ENCODE assay signal across 18 cellular contexts in the genomic region with DNA sequence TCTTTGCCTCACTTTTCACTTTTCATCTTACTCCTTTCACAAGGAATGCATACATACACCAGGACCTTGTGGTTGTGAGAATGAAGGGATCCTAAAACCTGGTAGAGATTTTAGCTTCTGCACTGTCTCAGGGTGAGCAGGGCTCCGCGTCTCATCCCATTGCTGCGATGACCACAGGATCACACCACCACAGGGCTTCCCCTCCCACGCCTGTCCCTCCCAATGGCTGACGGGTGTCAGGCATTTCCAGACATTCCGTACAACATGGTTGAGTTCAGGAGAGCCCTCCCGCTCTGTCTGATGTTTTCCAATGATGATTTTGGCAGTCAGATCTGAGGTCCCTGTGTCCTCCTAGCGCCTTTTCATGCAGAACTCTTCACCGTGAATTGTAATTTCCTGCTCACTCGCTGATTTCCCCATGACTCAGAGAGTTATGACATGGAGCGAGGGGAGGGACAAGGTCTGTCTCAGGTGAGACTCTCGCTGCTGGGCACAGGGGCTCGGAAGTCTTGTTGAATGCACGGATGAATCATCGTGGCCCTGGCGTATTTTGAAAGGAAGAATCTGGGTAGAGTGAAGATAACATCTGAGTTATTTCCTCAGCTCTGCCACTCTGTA.
A peak's percentile ranks its signal among the peaks of the same experiment; 100 is the strongest.
DNase-seq lines count a peak whose midpoint lies in the region; ATAC-seq, FAIRE-seq and TF ChIP-seq lines count a peak whose summit lies in the region.
"Had no signal": no experiment of that assay in that cellular context is flagged by ENCODE, and none has a peak within 500 bp of the region (broad histone marks: within the 10 kb centered on the region; RNA-seq: fewer than 3 reads in every experiment).

No MANE protein-coding gene starts in this region.

- peaks cover 4% of the 10 kb centered on the region for H3K27me3 ChIP-seq in RWPE2 (ENCODE audit: insufficient read depth, poor library complexity, severe bottlenecking)
- no peaks in the 10 kb centered on the region for H3K27me3 ChIP-seq in kidney epithelial cell (ENCODE audit: control insufficient read depth, insufficient read depth, low read length)

- intact Hi-C loops in activated naive CD4-positive, alpha-beta T cell treated with anti-CD3 and anti-CD28 coated beads for 36 hours (cut with micrococcal nuclease): no loop called here

- no peak overlapping the region for H3K4me3 Mint-ChIP-seq in activated naive CD4-positive, alpha-beta T cell treated with anti-CD3 and anti-CD28 coated beads for 36 hours

- H3K4me1 ChIP-seq in RWPE2 (ENCODE audit: insufficient read depth, poor library complexity, severe bottlenecking): peaks cover 5% of the 10 kb centered on the region
- H3K4me1 ChIP-seq: HAP-1 had no signal

- no peaks in the 10 kb centered on the region for H3K4me1 Mint-ChIP-seq in activated naive CD4-positive, alpha-beta T cell treated with anti-CD3 and anti-CD28 coated beads for 36 hours (ENCODE audit: low read depth)

- no peak overlapping the region for H3K27ac Mint-ChIP-seq in activated naive CD4-positive, alpha-beta T cell treated with anti-CD3 and anti-CD28 coated beads for 36 hours

- no peaks in the 10 kb centered on the region for H3K9me3 ChIP-seq in RWPE2 (ENCODE audit: severe bottlenecking)
- H3K9me3 ChIP-seq: HAP-1 had no signal

- H3K36me3 ChIP-seq in RWPE2 (ENCODE audit: low read depth) (no peaks in the 10 kb centered on the region), kidney epithelial cell (ENCODE audit: control insufficient read depth, insufficient read depth, low read length) (no peaks in the 10 kb centered on the region)
- H3K36me3 ChIP-seq: HAP-1 had no signal

- TF ChIP-seq CTCF in RWPE2 (IDR thresholded peaks at IDR 0.05; ENCODE audit: poor library complexity, severe bottlenecking): no peak
- no peak for TF ChIP-seq CTCF in kidney epithelial cell (IDR thresholded peaks at IDR 0.05; ENCODE audit: insufficient read depth, low read length, poor library complexity, severe bottlenecking)

- ATAC-seq in RWPE2 (ENCODE audit: low read depth): peak; percentile 52
- ATAC-seq in HG02870 (IDR thresholded peaks at IDR 0.05; ENCODE audit: unreplicated experiment): no peak

- no peak overlapping the region for H3K4me3 ChIP-seq in RWPE2 (ENCODE audit: severe bottlenecking)
- no peak overlapping the region for H3K4me3 ChIP-seq in kidney epithelial cell (ENCODE audit: low read depth, low read length)
- H3K4me3 ChIP-seq: HAP-1 had no signal

- H3K27ac ChIP-seq in RWPE2 (ENCODE audit: poor library complexity, severe bottlenecking): no peak overlapping the region
- H3K27ac ChIP-seq: KMS-11 had no signal

- DNase-seq in activated naive CD4-positive, alpha-beta T cell treated with anti-CD3 and anti-CD28 coated beads for 36 hours: peak; percentile 12
- no peak for DNase-seq in activated naive CD4-positive, alpha-beta T cell treated with anti-CD3 and anti-CD28 coated beads, Interleukin-2, amount 50 U/mL, for 16 hours
- DNase-seq in RWPE2 (ENCODE audit: low spot score) (no peak), kidney epithelial cell (ENCODE audit: low read depth) (peak; percentile 18), urothelium cell line (ENCODE audit: low spot score) (peak; percentile 32), NCI-H1105 (lab: John Stamatoyannopoulos, UW) (no peak), DMS114 treated with DMSO at 0.1 percent for 48 hours (lab: John Stamatoyannopoulos, UW; ENCODE audit: unreplicated experiment) (no peak)
- DNase-seq: 8988T, C1 segment of cervical spinal cord, COR-L47, NCI-H1417 treated with DMSO at 0.1 percent for 48 hours, NCI-H2029, NCI-H2171 treated with DMSO at 0.1 percent for 48 hours, NCI-H510A treated with DMSO at 0.1 percent for 48 hours had no signal

- FAIRE-seq in urothelium cell line (lab: Jason Lieb, UNC): no peak
- FAIRE-seq: GM12891 had no signal

- CTCF ChIA-PET in activated naive CD4-positive, alpha-beta T cell treated with anti-CD3 and anti-CD28 coated beads for 36 hours (lab: Charles Lee): no interaction called here

- H3K27me3 Mint-ChIP-seq in activated naive CD4-positive, alpha-beta T cell treated with anti-CD3 and anti-CD28 coated beads for 36 hours (ENCODE audit: low read depth): no peaks in the 10 kb centered on the region

- no peaks in the 10 kb centered on the region for H3K9me3 Mint-ChIP-seq in activated naive CD4-positive, alpha-beta T cell treated with anti-CD3 and anti-CD28 coated beads for 36 hours

- no peaks in the 10 kb centered on the region for H3K36me3 Mint-ChIP-seq in activated naive CD4-positive, alpha-beta T cell treated with anti-CD3 and anti-CD28 coated beads for 36 hours (ENCODE audit: low read depth)

Comparison
In these comparisons a context has a peak if more than half of its experiments do, and no peak if none do; other contexts are left out.
1. DNase-seq: peak in activated naive CD4-positive, alpha-beta T cell treated with anti-CD3 and anti-CD28 coated beads for 36 hours (single experiment), kidney epithelial cell (single experiment) and urothelium cell line (single experiment); none in activated naive CD4-positive, alpha-beta T cell treated with anti-CD3 and anti-CD28 coated beads, Interleukin-2, amount 50 U/mL, for 16 hours (single experiment), RWPE2 (single experiment), NCI-H1105 (single experiment) and DMS114 treated with DMSO at 0.1 percent for 48 hours (single experiment).